In the genomic region with DNA sequence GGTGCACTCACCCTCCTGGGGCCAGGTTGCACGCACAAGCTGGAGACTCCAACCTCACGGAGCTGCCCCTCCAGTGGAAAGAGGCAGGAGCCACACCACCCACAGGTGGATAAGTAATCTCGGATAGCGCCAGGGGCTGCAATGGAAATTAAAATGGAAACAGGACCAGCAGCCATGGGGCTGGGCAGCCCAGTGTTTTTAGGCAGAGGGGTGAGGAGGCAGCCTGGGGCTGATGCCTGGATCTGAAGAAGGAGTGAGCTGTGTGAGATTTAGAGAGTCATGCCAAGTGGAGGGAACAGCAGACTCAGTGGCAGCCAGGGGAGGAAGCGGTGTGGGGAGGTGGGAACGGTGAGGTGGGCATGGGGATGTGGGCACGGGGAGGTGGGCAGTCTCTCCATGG, we compare ENCODE assay signal across 8 cellular contexts.
"Had no signal": no experiment of that assay in that cellular context is flagged by ENCODE, and none has a peak within 500 bp of the region (broad histone marks: within the 10 kb centered on the region; RNA-seq: fewer than 3 reads in every experiment).

No MANE protein-coding gene starts in this region.

- H2AFZ ChIP-seq: GM23248 had no signal

- H3K36me3 ChIP-seq: HAP-1 had no signal

- H3K9ac ChIP-seq: GM23248 had no signal

- H3K9me3 ChIP-seq: HAP-1 had no signal

- H3K4me1 ChIP-seq: HAP-1 had no signal

- DNase-seq: GOT3, H7, HFFc6 had no signal

- H3K27ac ChIP-seq: GM23248, HL-60 had no signal

- ATAC-seq: HCT116, HepG2 had no signal

- H3K4me3 ChIP-seq: GM23248, HAP-1 had no signal
